Comparison of ENCODE assay signal across 14 cellular contexts in genomic region chr4:135492439-135492838, GRCh38.
DNase-seq lines count a peak whose midpoint lies in the region; ATAC-seq and TF ChIP-seq lines count a peak whose summit lies in the region.
"Had no signal": no experiment of that assay in that cellular context is flagged by ENCODE, and none has a peak within 500 bp of the region (broad histone marks: within the 10 kb centered on the region; RNA-seq: fewer than 3 reads in every experiment).

No MANE protein-coding gene starts in this region.

- H3K4me3 ChIP-seq in mesendoderm (ENCODE audit: low read length) (no peak overlapping the region), uterus (no peak overlapping the region)

- no peaks in the 10 kb centered on the region for H3K79me2 ChIP-seq in mesendoderm (ENCODE audit: control insufficient read depth, insufficient read depth, low read length)

- no peak overlapping the region for H4K8ac ChIP-seq in mesendoderm (ENCODE audit: low read depth, low read length)

- no peaks in the 10 kb centered on the region for H3K4me1 ChIP-seq in mesendoderm (ENCODE audit: control insufficient read depth, low read depth, low read length)
- H3K4me1 ChIP-seq in uterus = no peaks in the 10 kb centered on the region

- no peak overlapping the region for H3K23ac ChIP-seq in mesendoderm (ENCODE audit: low read length)

- no peak overlapping the region for H4K5ac ChIP-seq in mesendoderm (ENCODE audit: low read length)

- H2BK15ac ChIP-seq in mesendoderm (replicated peaks; ENCODE audit: low read depth) = no peak overlapping the region

- TF ChIP-seq POLR2A in uterus (IDR thresholded peaks at IDR 0.05) = no peak

- no peak overlapping the region for H2AK5ac ChIP-seq in mesendoderm (ENCODE audit: low read length)

- H3K27me3 ChIP-seq in mesendoderm (ENCODE audit: insufficient read depth, low read length, poor library complexity) = no peaks in the 10 kb centered on the region
- no peaks in the 10 kb centered on the region for H3K27me3 ChIP-seq in uterus

- intact Hi-C loops in uterus (cut with DNase I; ENCODE audit: low total_unique reads) = no loop called here

- H3K27ac ChIP-seq in 22Rv1 (no peak overlapping the region), mesendoderm (ENCODE audit: low read depth, low read length) (no peak overlapping the region), uterus (no peak overlapping the region)
- H3K27ac ChIP-seq: HL-60 had no signal

- peak; percentile 37 for TF ChIP-seq CTCF in 22Rv1 (IDR thresholded peaks at IDR 0.05)
- no peak for TF ChIP-seq CTCF in uterus (IDR thresholded peaks at IDR 0.05)

- no peak for ATAC-seq in GM21619 (IDR thresholded peaks at IDR 0.05; ENCODE audit: unreplicated experiment)
- ATAC-seq: HCT116 had no signal

- no CpG with 5 or more reads among the region's 2 CpGs for WGBS in mesendoderm (ENCODE audit: extremely low coverage, insufficient coverage, low lambda C conversion rate)

- H3K9me3 ChIP-seq in uterus = no peaks in the 10 kb centered on the region

- H3K79me1 ChIP-seq in mesendoderm (ENCODE audit: low read length) = no peaks in the 10 kb centered on the region

- H3K4ac ChIP-seq in mesendoderm (ENCODE audit: low read depth, low read length) = no peak overlapping the region

- H3K56ac ChIP-seq in mesendoderm (ENCODE audit: low read length) = no peak overlapping the region

- DNase-seq in NCI-H69 (lab: John Stamatoyannopoulos, UW) (peak; percentile 5), RPMI8226 (peak; percentile 23), mesendoderm (peak; percentile 18), anterior cingulate cortex (lab: John Stamatoyannopoulos, UW) (no peak), uterus (no peak)
- DNase-seq: ACHN; C1 segment of cervical spinal cord; CD4-positive, alpha-beta memory T cell; DND-41; GDM1 had no signal

- H3K9ac ChIP-seq in mesendoderm (ENCODE audit: low read length) = no peak overlapping the region

- no peak overlapping the region for H3K4me2 ChIP-seq in mesendoderm (ENCODE audit: low read length)

- no peak overlapping the region for H2BK120ac ChIP-seq in mesendoderm (ENCODE audit: low read depth, low read length)

- no peak overlapping the region for H3K18ac ChIP-seq in mesendoderm (ENCODE audit: low read length)

- no peaks in the 10 kb centered on the region for H3K36me3 ChIP-seq in mesendoderm (ENCODE audit: control insufficient read depth, insufficient read depth, low read length)
- H3K36me3 ChIP-seq in uterus = no peaks in the 10 kb centered on the region

- H2BK5ac ChIP-seq in mesendoderm (ENCODE audit: low read length) = no peak overlapping the region

Comparison
In these comparisons a context has a peak if more than half of its experiments do, and no peak if none do; other contexts are left out.
1. DNase-seq: peak in NCI-H69 (single experiment), RPMI8226 (single experiment) and mesendoderm (single experiment); none in anterior cingulate cortex (0 of 58) and uterus (0 of 2).